8 cellular contexts compared by ENCODE assay signal in the genomic region with DNA sequence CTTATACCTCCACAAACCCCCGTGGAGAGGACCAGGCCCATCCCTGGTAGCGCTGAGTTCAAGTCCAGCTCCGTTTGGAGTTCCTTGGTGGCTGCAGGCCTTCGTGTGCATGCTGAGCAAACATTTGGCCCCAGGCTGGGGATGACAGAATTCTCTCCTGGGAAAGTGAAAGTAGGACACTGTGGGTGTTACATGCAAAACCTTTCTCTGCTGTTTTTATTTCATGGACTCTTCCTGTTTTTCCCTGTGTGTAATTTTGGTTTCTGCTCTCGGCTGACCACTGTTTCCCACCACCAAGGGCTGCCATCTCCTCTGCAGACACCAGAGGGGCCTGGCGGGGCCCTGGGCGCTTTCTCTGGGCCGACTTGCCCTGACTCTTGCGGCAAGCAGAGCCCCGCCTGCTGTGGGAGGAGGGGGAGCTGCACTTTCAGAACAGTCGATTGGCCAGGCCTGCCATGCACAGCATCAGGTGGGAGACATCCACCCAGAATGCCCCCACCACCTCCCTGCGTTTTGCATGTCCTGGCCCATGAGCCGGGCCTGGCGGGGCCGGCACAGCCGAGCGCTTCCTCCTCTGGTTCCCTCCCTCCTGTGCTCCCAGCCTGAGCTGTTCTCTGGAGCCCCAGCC.
DNase-seq lines count a peak whose midpoint lies in the region; ATAC-seq and TF ChIP-seq lines count a peak whose summit lies in the region.

No MANE protein-coding gene starts in this region.

- no peaks in the 10 kb centered on the region for H3K27me3 ChIP-seq in prostate gland (replicated peaks; ENCODE audit: insufficient read depth)

- peak; percentile 67 for ATAC-seq in GM19463 (IDR thresholded peaks at IDR 0.05; ENCODE audit: unreplicated experiment)
- ATAC-seq in HG03571 (IDR thresholded peaks at IDR 0.05; ENCODE audit: unreplicated experiment) = peak; percentile 43
- peak; percentile 84 for ATAC-seq in Right ventricle myocardium superior (ENCODE audit: poor library complexity)

- H3K27ac ChIP-seq in prostate gland = peak overlapping the region; percentile 74 to 79

- peaks cover 3% of the 10 kb centered on the region for H3K4me1 ChIP-seq in prostate gland (replicated peaks)

- peak in 1 of 4 experiments; percentile 27 for TF ChIP-seq CTCF in prostate gland (IDR thresholded peaks at IDR 0.05)

- H3K9me3 ChIP-seq in prostate gland = no peaks in the 10 kb centered on the region

- H3K4me3 ChIP-seq in prostate gland = peak overlapping the region; percentile 9 to 15

- WGBS in prostate gland = 26% methylated on average over 17 of the region's 17 CpGs

- TF ChIP-seq POLR2A in prostate gland (IDR thresholded peaks at IDR 0.05) = no peak

- intact Hi-C loops in Right ventricle myocardium superior (cut with DNase I) = no loop called here
- intact Hi-C loops in prostate gland (cut with DNase I) = loop anchor here (2.0 to 5.0 kb wide), 2 partner anchors 19 to 140 kb away; no protein-coding TSS in a partner anchor

- H3K36me3 ChIP-seq in prostate gland = no peaks in the 10 kb centered on the region

- DNase-seq in CD1c-positive myeloid dendritic cell (ENCODE audit: extremely low spot score) (peak; percentile 75), Right ventricle myocardium superior (peak; percentile 67), prostate gland (ENCODE audit: low spot score) (peak; percentile 12), LoVo (ENCODE audit: low spot score) (no peak), GDM1 (lab: John Stamatoyannopoulos, UW) (no peak)
- peak; percentile 27 for DNase-seq in activated T-helper 9 cell treated with anti-CD3 and anti-CD28 coated beads, Interleukin-2, amount 50 U/mL, for 16 hours (ENCODE audit: low read depth)

Comparison
In these comparisons a context has a peak if more than half of its experiments do, and no peak if none do; other contexts are left out.
1. DNase-seq: peak in CD1c-positive myeloid dendritic cell (single experiment), activated T-helper 9 cell treated with anti-CD3 and anti-CD28 coated beads, Interleukin-2, amount 50 U/mL, for 16 hours (single experiment), Right ventricle myocardium superior (single experiment) and prostate gland (single experiment); none in LoVo (single experiment) and GDM1 (single experiment).
2. Peak in every context shown above with its lines, with median percentiles within 50 percentile points of each other: ATAC-seq.